In genomic region chr5:95631991-95632675, GRCh38 we compare ENCODE assay signal across 9 cellular contexts. TPM values are rescaled to one million over a fixed set of nuclear protein-coding genes. Genes with fewer than 3 reads are reported as not detected.
DNase-seq lines count a peak whose midpoint lies in the region; ATAC-seq and TF ChIP-seq lines count a peak whose summit lies in the region.
"Had no signal": no experiment of that assay in that cellular context is flagged by ENCODE, and none has a peak within 500 bp of the region (broad histone marks: within the 10 kb centered on the region; RNA-seq: fewer than 3 reads in every experiment).

No MANE protein-coding gene starts in this region.

- no peak overlapping the region for H3K4me3 ChIP-seq in Peyer's patch
- H3K4me3 ChIP-seq in lower lobe of right lung: no peak overlapping the region
- H3K4me3 ChIP-seq in upper lobe of right lung: no peak overlapping the region

- intact Hi-C loops in lower lobe of right lung (cut with DNase I): no loop called here
- intact Hi-C loops in upper lobe of right lung (cut with DNase I): no loop called here

- no peaks in the 10 kb centered on the region for H3K27me3 ChIP-seq in Peyer's patch
- H3K27me3 ChIP-seq in lower lobe of right lung (ENCODE audit: low read depth): no peaks in the 10 kb centered on the region
- no peaks in the 10 kb centered on the region for H3K27me3 ChIP-seq in upper lobe of right lung

- H3K36me3 ChIP-seq in Peyer's patch (no peaks in the 10 kb centered on the region), lower lobe of right lung (no peaks in the 10 kb centered on the region), upper lobe of right lung (no peaks in the 10 kb centered on the region)

- H3K4me1 ChIP-seq in Peyer's patch (peaks cover 0 to 15% (median 0%) of the 10 kb centered on the region in 4 donors), lower lobe of right lung (peaks cover 11% of the 10 kb centered on the region), upper lobe of right lung (no peaks in the 10 kb centered on the region)

- TF ChIP-seq CTCF in Peyer's patch (IDR thresholded peaks at IDR 0.05) (no peak), lower lobe of right lung (IDR thresholded peaks at IDR 0.05) (no peak), upper lobe of right lung (IDR thresholded peaks at IDR 0.05) (no peak)

- DNase-seq in Peyer's patch (peak in 2 of 3 donors; percentile 25 to 76), lower lobe of right lung (no peak), upper lobe of right lung (no peak), NCI-H187 (lab: John Stamatoyannopoulos, UW) (no peak), amygdala (lab: John Stamatoyannopoulos, UW) (no peak)
- DNase-seq in activated effector memory CD4-positive, alpha-beta T cell treated with Interleukin-2 at 50 U/mL for 16 hours: peak; percentile 62

- H3K9me3 ChIP-seq in Peyer's patch (no peaks in the 10 kb centered on the region), lower lobe of right lung (no peaks in the 10 kb centered on the region), upper lobe of right lung (no peaks in the 10 kb centered on the region)

- H3K27ac ChIP-seq in Peyer's patch: no peak overlapping the region
- H3K27ac ChIP-seq in lower lobe of right lung: no peak overlapping the region
- no peak overlapping the region for H3K27ac ChIP-seq in upper lobe of right lung

- ATAC-seq in GM18505 (IDR thresholded peaks at IDR 0.05; ENCODE audit: unreplicated experiment): peak; percentile 95
- peak; percentile 89 for ATAC-seq in HG02642 (IDR thresholded peaks at IDR 0.05; ENCODE audit: poor library complexity, unreplicated experiment)
- ATAC-seq in lower lobe of right lung: peak; percentile 64 to 72
- peak; percentile 82 for ATAC-seq in upper lobe of right lung

- TF ChIP-seq POLR2A in GM18505 (IDR thresholded peaks at IDR 0.05; ENCODE audit: borderline replicate concordance, extremely low read depth, insufficient read depth, insufficient read length) (peak; percentile 22), Peyer's patch (IDR thresholded peaks at IDR 0.05) (no peak)

RNA-seq across cellular contexts. Expression of gene GPR150, which starts 12.2 kb away (rescaled TPM):
- total RNA-seq in Peyer's patch: 1 to 10 TPM in 1 of 4 donors, under 1 TPM in 1, not detected in 2; 0.95 to 4.1 TPM
- total RNA-seq in lower lobe of right lung: 0.18 TPM
- 0.49 TPM for total RNA-seq in upper lobe of right lung

RNA-seq across cellular contexts. Expression of gene RFESD, which starts 14.4 kb away (rescaled TPM):
- 1 to 10 TPM in 1 of 4 donors, not detected in 3; 1.7 TPM for total RNA-seq in Peyer's patch
- total RNA-seq in lower lobe of right lung: 1.7 TPM
- 3.7 TPM for total RNA-seq in upper lobe of right lung

RNA-seq across cellular contexts. Expression of gene SPATA9, which starts 50.7 kb away (rescaled TPM):
- total RNA-seq in Peyer's patch: not detected
- total RNA-seq in lower lobe of right lung: not detected
- not detected for total RNA-seq in upper lobe of right lung
- total RNA-seq: T-helper 2 cell treated with Interferon-gamma antibody and Interleukin-4, amounts not matched to agents 100 ng/mL and 5 ng/mL, for 36 hours had no signal

Comparison
In these comparisons a context has a peak if more than half of its experiments do, and no peak if none do; other contexts are left out.
1. DNase-seq: peak in Peyer's patch (2 of 3) and activated effector memory CD4-positive, alpha-beta T cell treated with Interleukin-2 at 50 U/mL for 16 hours (single experiment); none in lower lobe of right lung (single experiment), upper lobe of right lung (single experiment), NCI-H187 (0 of 2) and amygdala (0 of 56).
2. Peak in every context shown above with its lines, with median percentiles within 50 percentile points of each other: ATAC-seq.